ENCODE assay signal across 8 cellular contexts in the genomic region with DNA sequence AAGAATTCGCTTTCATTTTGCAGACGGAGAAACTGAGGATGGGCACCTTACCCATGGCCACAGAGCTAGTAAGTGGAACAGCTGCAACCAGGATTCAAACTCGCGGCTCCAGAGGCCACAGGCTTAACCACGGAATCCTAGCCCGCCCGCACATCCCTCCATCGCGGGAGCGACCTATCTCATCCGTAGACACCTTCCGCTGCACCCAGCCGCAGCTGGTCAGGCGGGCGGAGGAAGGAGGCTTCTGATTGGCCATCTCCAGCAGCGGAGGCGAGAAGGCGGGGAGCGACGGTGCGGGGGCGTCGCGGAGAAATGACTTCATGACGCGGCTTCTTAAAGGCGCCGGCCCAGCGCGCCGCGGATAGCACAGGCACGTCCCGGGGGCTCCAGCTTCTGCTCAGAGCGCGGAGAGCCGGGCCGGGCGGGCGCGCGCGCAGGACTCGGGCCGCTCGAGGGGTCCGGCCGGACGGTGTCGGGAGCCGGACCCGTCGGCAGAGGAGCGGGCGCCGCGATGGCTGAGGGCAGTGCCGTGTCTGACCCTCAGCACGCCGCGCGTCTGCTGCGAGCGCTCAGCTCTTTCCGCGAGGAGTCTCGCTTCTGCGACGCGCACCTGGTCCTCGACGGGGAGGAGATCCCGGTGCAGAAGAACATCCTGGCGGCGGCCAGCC. TPM values are rescaled to one million over a fixed set of nuclear protein-coding genes. Genes with fewer than 3 reads are reported as not detected.
DNase-seq lines count a peak whose midpoint lies in the region; ATAC-seq and TF ChIP-seq lines count a peak whose summit lies in the region.

TSS of gene GAN (plus strand) at position 360 of the 668 bp plus-strand sequence. CDS start at position 512, 152 bp downstream.

- TF ChIP-seq POLR2A in prostate gland (IDR thresholded peaks at IDR 0.05) = peak; percentile 97

- DNase-seq in NCI-H187 (lab: John Stamatoyannopoulos, UW) (peak; percentile 49 to 82), T-helper 2 cell (peak; percentile 81 to 98 (median 90)), anterior cingulate cortex (lab: John Stamatoyannopoulos, UW) (peak; percentile 62 to 97 (median 94)), left ventricle myocardium superior (peak; percentile 96), prostate gland (ENCODE audit: low spot score) (peak; percentile 97)

- H3K9me3 ChIP-seq in prostate gland = no peaks in the 10 kb centered on the region

- ATAC-seq in GM18502 (IDR thresholded peaks at IDR 0.05; ENCODE audit: poor library complexity, unreplicated experiment) (peak; percentile 95), HG02943 (IDR thresholded peaks at IDR 0.05; ENCODE audit: low read depth, unreplicated experiment) (peak; percentile 87), left ventricle myocardium superior (peak; percentile 96)

- peak within 1 kb of the TSS; percentile 93 to 96 for H3K27ac ChIP-seq in prostate gland
- peak within 1 kb of the TSS; percentile 95 for H3K27ac ChIP-seq in urinary bladder (ENCODE audit: low read depth)

- intact Hi-C loops in left ventricle myocardium superior (cut with micrococcal nuclease) = no loop called here
- intact Hi-C loops in prostate gland (cut with DNase I) = loop anchor here (5.0 to 10.0 kb wide), 3 partner anchors 107 to 280 kb away; partner anchors contain the start of genes ATMIN and GCSH

- H3K36me3 ChIP-seq in prostate gland (no peaks in the 10 kb centered on the region), urinary bladder (ENCODE audit: insufficient read depth) (no peaks in the 10 kb centered on the region)

- H3K4me1 ChIP-seq in prostate gland (replicated peaks) (peaks cover 7% of the 10 kb centered on the region), urinary bladder (ENCODE audit: insufficient read depth) (peaks cover 1% of the 10 kb centered on the region)

- H3K27me3 ChIP-seq in prostate gland (replicated peaks; ENCODE audit: insufficient read depth) = no peaks in the 10 kb centered on the region

- H3K4me3 ChIP-seq in prostate gland (peak within 1 kb of the TSS; percentile 89 to 99), urinary bladder (ENCODE audit: low read depth, low read length) (peak within 1 kb of the TSS; percentile 97)

- under 1% methylated on average over 58 of the region's 75 CpGs for WGBS in prostate gland
- WGBS in urinary bladder = under 1% methylated on average over 75 of the region's 75 CpGs

- peak in 1 of 4 experiments; percentile 19 for TF ChIP-seq CTCF in prostate gland (IDR thresholded peaks at IDR 0.05)

RNA-seq across cellular contexts. Expression of gene GAN, which starts in this region (rescaled TPM):
- total RNA-seq in left ventricle myocardium superior = 10.3 TPM
- total RNA-seq in prostate gland = 10 to 100 TPM in 1 of 2 donors, 1 to 10 TPM in 1; 8.2 to 10.1 TPM
- total RNA-seq in urinary bladder = 13.2 TPM
- polyA plus RNA-seq in urinary bladder = 1.1 TPM

Comparison
In these comparisons a context has a peak if more than half of its experiments do, and no peak if none do; other contexts are left out.
1. Peak in every context shown above with its lines: DNase-seq, ATAC-seq, H3K4me3 ChIP-seq and H3K27ac ChIP-seq.